In the genomic region with DNA sequence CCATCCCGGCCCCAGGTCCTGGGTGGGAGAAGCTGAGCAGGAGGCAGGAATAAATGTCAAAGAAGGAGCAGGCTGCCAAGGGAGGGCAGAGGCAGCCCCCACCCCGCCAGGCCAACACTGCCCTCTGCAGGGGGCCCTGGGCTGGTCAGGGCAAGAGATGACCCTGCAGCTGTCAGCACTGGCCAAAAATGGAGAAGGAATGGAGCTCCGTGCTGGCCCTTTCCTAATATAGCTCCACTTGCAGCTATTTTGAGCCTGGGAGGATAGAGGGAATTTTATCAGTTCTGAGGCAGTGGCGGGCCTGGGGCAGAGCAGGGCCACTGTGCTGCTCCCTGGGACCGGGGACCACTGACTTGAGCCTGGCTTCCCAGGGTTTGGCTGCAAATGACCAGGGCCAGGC, we compare ENCODE assay signal across 8 cellular contexts. TPM values are rescaled to one million over a fixed set of nuclear protein-coding genes. Genes with fewer than 3 reads are reported as not detected.
DNase-seq lines count a peak whose midpoint lies in the region; ATAC-seq and TF ChIP-seq lines count a peak whose summit lies in the region.

No MANE protein-coding gene starts in this region.

- H3K27ac Mint-ChIP-seq in activated naive CD8-positive, alpha-beta T cell treated with anti-CD3 and anti-CD28 coated beads for 36 hours = no peak overlapping the region
- no peak overlapping the region for H3K27ac Mint-ChIP-seq in activated T-cell treated with anti-CD3 and anti-CD28 coated beads, Interleukin-2, amount 50 U/mL, for 72 hours

- H3K4me1 ChIP-seq in lower lobe of right lung (peaks cover 17% of the 10 kb centered on the region), A673 (ENCODE audit: insufficient read depth, low read length, poor library complexity, severe bottlenecking) (no peaks in the 10 kb centered on the region)

- BruUV-seq in A673 (replicated peaks; lab: Mats Ljungman, UMichigan) = no TSS peak

- peaks cover 3% of the 10 kb centered on the region for H3K27me3 Mint-ChIP-seq in activated naive CD8-positive, alpha-beta T cell treated with anti-CD3 and anti-CD28 coated beads for 36 hours
- no peaks in the 10 kb centered on the region for H3K27me3 Mint-ChIP-seq in activated T-cell treated with anti-CD3 and anti-CD28 coated beads, Interleukin-2, amount 50 U/mL, for 72 hours (ENCODE audit: low read depth)

- H3K4me3 ChIP-seq in choroid plexus epithelial cell (ENCODE audit: low read depth, low read length) (no peak overlapping the region), lower lobe of right lung (no peak overlapping the region), A673 (ENCODE audit: low read depth, low read length, poor library complexity, severe bottlenecking) (no peak overlapping the region)

- CTCF ChIA-PET in A673 (lab: Charles Lee) = interaction anchor here (1.0 kb wide), 1 partner anchor 9 kb away, joined by 8 read pairs; no protein-coding TSS in a partner anchor

- no peaks in the 10 kb centered on the region for H3K9me3 Mint-ChIP-seq in activated naive CD8-positive, alpha-beta T cell treated with anti-CD3 and anti-CD28 coated beads for 36 hours
- H3K9me3 Mint-ChIP-seq in activated T-cell treated with anti-CD3 and anti-CD28 coated beads, Interleukin-2, amount 50 U/mL, for 72 hours = no peaks in the 10 kb centered on the region

- H3K27me3 ChIP-seq in lower lobe of right lung (ENCODE audit: low read depth) = no peaks in the 10 kb centered on the region
- no peaks in the 10 kb centered on the region for H3K27me3 ChIP-seq in A673 (replicated peaks; ENCODE audit: insufficient read depth, low read depth, low read length, poor library complexity)

- H3K36me3 ChIP-seq in lower lobe of right lung (no peaks in the 10 kb centered on the region), A673 (ENCODE audit: insufficient read depth, low read length, poor library complexity, severe bottlenecking) (no peaks in the 10 kb centered on the region)

- POLR2A ChIA-PET in A673 (lab: Charles Lee; ENCODE audit: low non-redundant PET) = no interaction called here

- peaks cover 2% of the 10 kb centered on the region for H3K4me1 Mint-ChIP-seq in activated naive CD8-positive, alpha-beta T cell treated with anti-CD3 and anti-CD28 coated beads for 36 hours
- H3K4me1 Mint-ChIP-seq in activated T-cell treated with anti-CD3 and anti-CD28 coated beads, Interleukin-2, amount 50 U/mL, for 72 hours (ENCODE audit: low read depth) = no peaks in the 10 kb centered on the region

- H3K4me3 Mint-ChIP-seq in activated naive CD8-positive, alpha-beta T cell treated with anti-CD3 and anti-CD28 coated beads for 36 hours = no peak overlapping the region
- no peak overlapping the region for H3K4me3 Mint-ChIP-seq in activated T-cell treated with anti-CD3 and anti-CD28 coated beads, Interleukin-2, amount 50 U/mL, for 72 hours

- ATAC-seq in lower lobe of right lung (peak in 1 of 2 donors; percentile 21), HG02763 (IDR thresholded peaks at IDR 0.05; ENCODE audit: unreplicated experiment) (no peak)
- no peak for ATAC-seq in activated T-cell treated with anti-CD3 and anti-CD28 coated beads, Interleukin-2, amount 50 U/mL, for 72 hours (replicated peaks in 1 of 2)

- no peak for DNase-seq in AG09319 (ENCODE audit: extremely low read depth, low read depth)
- peak; percentile 25 for DNase-seq in choroid plexus epithelial cell (ENCODE audit: low read depth)
- DNase-seq in lower lobe of right lung = no peak
- DNase-seq in A673 (ENCODE audit: low spot score) = no peak
- no peak for DNase-seq in activated naive CD8-positive, alpha-beta T cell treated with anti-CD3 and anti-CD28 coated beads for 36 hours
- DNase-seq in activated T-cell treated with anti-CD3 and anti-CD28 coated beads, Interleukin-2, amount 50 U/mL, for 72 hours = no peak

- H3K9me3 ChIP-seq in lower lobe of right lung (no peaks in the 10 kb centered on the region), A673 (ENCODE audit: low read depth, low read length, poor library complexity, severe bottlenecking) (no peaks in the 10 kb centered on the region)

- H3K27ac ChIP-seq in lower lobe of right lung (no peak overlapping the region), A673 (ENCODE audit: low read depth, low read length, poor library complexity, severe bottlenecking) (no peak overlapping the region)

- TF ChIP-seq CTCF in AG09319 (IDR thresholded peaks at IDR 0.05; ENCODE audit: low read depth, low read length) (peak; percentile 39), choroid plexus epithelial cell (conservative IDR thresholded peaks at IDR 0.05; ENCODE audit: low read depth, low read length) (peak; percentile 50), lower lobe of right lung (IDR thresholded peaks at IDR 0.05) (peak; percentile 27), A673 (conservative IDR thresholded peaks at IDR 0.05; ENCODE audit: low read depth, low read length) (no peak)

- no peaks in the 10 kb centered on the region for H3K36me3 Mint-ChIP-seq in activated naive CD8-positive, alpha-beta T cell treated with anti-CD3 and anti-CD28 coated beads for 36 hours
- H3K36me3 Mint-ChIP-seq in activated T-cell treated with anti-CD3 and anti-CD28 coated beads, Interleukin-2, amount 50 U/mL, for 72 hours (ENCODE audit: insufficient read depth in 2 of 2) = no peaks in the 10 kb centered on the region

- intact Hi-C loops in lower lobe of right lung (cut with DNase I) = no loop called here
- intact Hi-C loops in A673 (cut with micrococcal nuclease; ENCODE audit: unreplicated experiment) = loop anchor here (10.0 kb wide), 1 partner anchor 280 kb away; the partner anchor contains the start of gene ADIRF

- peak; percentile 77 for TF ChIP-seq RAD21 in Ishikawa (IDR thresholded peaks at IDR 0.05; ENCODE audit: low read depth)

- no peak for TF ChIP-seq EP300 in Ishikawa (IDR thresholded peaks at IDR 0.05; ENCODE audit: borderline replicate concordance)

TF ChIP-seq in Ishikawa, 13 proteins besides CTCF, POLR2A, EP300 and RAD21:
- TF ChIP-seq FOXM1 (IDR thresholded peaks at IDR 0.05; ENCODE audit: borderline replicate concordance, low read depth) (no peak), EGR1 (IDR thresholded peaks at IDR 0.05) (no peak), USF1 (IDR thresholded peaks at IDR 0.05) (no peak), NFIC (IDR thresholded peaks at IDR 0.05) (no peak), TEAD4 (IDR thresholded peaks at IDR 0.05) (no peak), ZBTB7A (IDR thresholded peaks at IDR 0.05; ENCODE audit: low read depth) (no peak), CREB1 (IDR thresholded peaks at IDR 0.05; ENCODE audit: low read depth) (no peak), YY1 (IDR thresholded peaks at IDR 0.05; ENCODE audit: low read depth) (no peak), CEBPB (IDR thresholded peaks at IDR 0.05) (no peak), TAF1 (IDR thresholded peaks at IDR 0.05; ENCODE audit: low read depth) (no peak), TCF12 (IDR thresholded peaks at IDR 0.05; ENCODE audit: low read depth) (no peak)
- TF ChIP-seq, protein P1, sequence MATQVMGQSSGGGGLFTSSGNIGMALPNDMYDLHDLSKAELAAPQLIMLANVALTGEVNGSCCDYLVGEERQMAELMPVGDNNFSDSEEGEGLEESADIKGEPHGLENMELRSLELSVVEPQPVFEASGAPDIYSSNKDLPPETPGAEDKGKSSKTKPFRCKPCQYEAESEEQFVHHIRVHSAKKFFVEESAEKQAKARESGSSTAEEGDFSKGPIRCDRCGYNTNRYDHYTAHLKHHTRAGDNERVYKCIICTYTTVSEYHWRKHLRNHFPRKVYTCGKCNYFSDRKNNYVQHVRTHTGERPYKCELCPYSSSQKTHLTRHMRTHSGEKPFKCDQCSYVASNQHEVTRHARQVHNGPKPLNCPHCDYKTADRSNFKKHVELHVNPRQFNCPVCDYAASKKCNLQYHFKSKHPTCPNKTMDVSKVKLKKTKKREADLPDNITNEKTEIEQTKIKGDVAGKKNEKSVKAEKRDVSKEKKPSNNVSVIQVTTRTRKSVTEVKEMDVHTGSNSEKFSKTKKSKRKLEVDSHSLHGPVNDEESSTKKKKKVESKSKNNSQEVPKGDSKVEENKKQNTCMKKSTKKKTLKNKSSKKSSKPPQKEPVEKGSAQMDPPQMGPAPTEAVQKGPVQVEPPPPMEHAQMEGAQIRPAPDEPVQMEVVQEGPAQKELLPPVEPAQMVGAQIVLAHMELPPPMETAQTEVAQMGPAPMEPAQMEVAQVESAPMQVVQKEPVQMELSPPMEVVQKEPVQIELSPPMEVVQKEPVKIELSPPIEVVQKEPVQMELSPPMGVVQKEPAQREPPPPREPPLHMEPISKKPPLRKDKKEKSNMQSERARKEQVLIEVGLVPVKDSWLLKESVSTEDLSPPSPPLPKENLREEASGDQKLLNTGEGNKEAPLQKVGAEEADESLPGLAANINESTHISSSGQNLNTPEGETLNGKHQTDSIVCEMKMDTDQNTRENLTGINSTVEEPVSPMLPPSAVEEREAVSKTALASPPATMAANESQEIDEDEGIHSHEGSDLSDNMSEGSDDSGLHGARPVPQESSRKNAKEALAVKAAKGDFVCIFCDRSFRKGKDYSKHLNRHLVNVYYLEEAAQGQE (IDR thresholded peaks at IDR 0.05; ENCODE audit: low read depth) = no peak
- TF ChIP-seq, protein P2, sequence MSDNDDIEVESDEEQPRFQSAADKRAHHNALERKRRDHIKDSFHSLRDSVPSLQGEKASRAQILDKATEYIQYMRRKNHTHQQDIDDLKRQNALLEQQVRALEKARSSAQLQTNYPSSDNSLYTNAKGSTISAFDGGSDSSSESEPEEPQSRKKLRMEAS (IDR thresholded peaks at IDR 0.05) = no peak
TF ChIP-seq in Ishikawa: peak in this region for 0.

RNA-seq across cellular contexts. Expression of gene LDB3, which starts 16.0 kb away (rescaled TPM):
- total RNA-seq in lower lobe of right lung (2.2 TPM), A673 (2021) (0.22 and 0.34 TPM in 2 replicates)
- total RNA-seq in activated naive CD8-positive, alpha-beta T cell treated with anti-CD3 and anti-CD28 coated beads for 36 hours = under 1 TPM; 0.06 to 0.20 TPM
- under 1 TPM; 0.14 to 0.16 TPM for total RNA-seq in activated T-cell treated with anti-CD3 and anti-CD28 coated beads, Interleukin-2, amount 50 U/mL, for 72 hours

RNA-seq across cellular contexts. Expression of gene OPN4, which starts 30.0 kb away (rescaled TPM):
- total RNA-seq in lower lobe of right lung (not detected), A673 (2021) (not detected in 2 replicates)
- not detected for total RNA-seq in activated naive CD8-positive, alpha-beta T cell treated with anti-CD3 and anti-CD28 coated beads for 36 hours
- total RNA-seq in activated T-cell treated with anti-CD3 and anti-CD28 coated beads, Interleukin-2, amount 50 U/mL, for 72 hours = not detected
